In the genomic region with DNA sequence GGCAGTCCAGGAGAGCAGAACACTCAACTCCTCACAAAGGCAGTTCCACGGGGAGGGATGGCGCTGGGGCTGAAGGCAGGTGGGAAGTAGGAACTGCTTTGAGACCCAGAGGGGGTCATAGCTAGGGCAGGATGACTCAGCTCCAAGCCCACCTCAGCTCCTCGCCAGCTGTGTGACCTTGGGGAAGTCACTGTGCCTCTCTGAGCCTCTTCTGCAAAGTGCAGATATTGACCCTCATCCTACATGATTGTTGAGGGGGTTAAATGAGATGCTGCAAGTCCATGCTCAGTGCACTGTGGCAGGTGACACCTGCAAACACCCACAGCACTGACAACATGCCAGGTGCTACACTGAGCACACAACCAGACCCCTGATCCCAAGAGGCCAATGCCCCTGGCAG, we compare ENCODE assay signal across 1 cellular context.
TF ChIP-seq lines count a peak whose summit lies in the region.

No MANE protein-coding gene starts in this region.

TF ChIP-seq in K562, 482 proteins besides CTCF, POLR2A, EP300 and RAD21 (continued from another document):
- TF ChIP-seq, protein P1, sequence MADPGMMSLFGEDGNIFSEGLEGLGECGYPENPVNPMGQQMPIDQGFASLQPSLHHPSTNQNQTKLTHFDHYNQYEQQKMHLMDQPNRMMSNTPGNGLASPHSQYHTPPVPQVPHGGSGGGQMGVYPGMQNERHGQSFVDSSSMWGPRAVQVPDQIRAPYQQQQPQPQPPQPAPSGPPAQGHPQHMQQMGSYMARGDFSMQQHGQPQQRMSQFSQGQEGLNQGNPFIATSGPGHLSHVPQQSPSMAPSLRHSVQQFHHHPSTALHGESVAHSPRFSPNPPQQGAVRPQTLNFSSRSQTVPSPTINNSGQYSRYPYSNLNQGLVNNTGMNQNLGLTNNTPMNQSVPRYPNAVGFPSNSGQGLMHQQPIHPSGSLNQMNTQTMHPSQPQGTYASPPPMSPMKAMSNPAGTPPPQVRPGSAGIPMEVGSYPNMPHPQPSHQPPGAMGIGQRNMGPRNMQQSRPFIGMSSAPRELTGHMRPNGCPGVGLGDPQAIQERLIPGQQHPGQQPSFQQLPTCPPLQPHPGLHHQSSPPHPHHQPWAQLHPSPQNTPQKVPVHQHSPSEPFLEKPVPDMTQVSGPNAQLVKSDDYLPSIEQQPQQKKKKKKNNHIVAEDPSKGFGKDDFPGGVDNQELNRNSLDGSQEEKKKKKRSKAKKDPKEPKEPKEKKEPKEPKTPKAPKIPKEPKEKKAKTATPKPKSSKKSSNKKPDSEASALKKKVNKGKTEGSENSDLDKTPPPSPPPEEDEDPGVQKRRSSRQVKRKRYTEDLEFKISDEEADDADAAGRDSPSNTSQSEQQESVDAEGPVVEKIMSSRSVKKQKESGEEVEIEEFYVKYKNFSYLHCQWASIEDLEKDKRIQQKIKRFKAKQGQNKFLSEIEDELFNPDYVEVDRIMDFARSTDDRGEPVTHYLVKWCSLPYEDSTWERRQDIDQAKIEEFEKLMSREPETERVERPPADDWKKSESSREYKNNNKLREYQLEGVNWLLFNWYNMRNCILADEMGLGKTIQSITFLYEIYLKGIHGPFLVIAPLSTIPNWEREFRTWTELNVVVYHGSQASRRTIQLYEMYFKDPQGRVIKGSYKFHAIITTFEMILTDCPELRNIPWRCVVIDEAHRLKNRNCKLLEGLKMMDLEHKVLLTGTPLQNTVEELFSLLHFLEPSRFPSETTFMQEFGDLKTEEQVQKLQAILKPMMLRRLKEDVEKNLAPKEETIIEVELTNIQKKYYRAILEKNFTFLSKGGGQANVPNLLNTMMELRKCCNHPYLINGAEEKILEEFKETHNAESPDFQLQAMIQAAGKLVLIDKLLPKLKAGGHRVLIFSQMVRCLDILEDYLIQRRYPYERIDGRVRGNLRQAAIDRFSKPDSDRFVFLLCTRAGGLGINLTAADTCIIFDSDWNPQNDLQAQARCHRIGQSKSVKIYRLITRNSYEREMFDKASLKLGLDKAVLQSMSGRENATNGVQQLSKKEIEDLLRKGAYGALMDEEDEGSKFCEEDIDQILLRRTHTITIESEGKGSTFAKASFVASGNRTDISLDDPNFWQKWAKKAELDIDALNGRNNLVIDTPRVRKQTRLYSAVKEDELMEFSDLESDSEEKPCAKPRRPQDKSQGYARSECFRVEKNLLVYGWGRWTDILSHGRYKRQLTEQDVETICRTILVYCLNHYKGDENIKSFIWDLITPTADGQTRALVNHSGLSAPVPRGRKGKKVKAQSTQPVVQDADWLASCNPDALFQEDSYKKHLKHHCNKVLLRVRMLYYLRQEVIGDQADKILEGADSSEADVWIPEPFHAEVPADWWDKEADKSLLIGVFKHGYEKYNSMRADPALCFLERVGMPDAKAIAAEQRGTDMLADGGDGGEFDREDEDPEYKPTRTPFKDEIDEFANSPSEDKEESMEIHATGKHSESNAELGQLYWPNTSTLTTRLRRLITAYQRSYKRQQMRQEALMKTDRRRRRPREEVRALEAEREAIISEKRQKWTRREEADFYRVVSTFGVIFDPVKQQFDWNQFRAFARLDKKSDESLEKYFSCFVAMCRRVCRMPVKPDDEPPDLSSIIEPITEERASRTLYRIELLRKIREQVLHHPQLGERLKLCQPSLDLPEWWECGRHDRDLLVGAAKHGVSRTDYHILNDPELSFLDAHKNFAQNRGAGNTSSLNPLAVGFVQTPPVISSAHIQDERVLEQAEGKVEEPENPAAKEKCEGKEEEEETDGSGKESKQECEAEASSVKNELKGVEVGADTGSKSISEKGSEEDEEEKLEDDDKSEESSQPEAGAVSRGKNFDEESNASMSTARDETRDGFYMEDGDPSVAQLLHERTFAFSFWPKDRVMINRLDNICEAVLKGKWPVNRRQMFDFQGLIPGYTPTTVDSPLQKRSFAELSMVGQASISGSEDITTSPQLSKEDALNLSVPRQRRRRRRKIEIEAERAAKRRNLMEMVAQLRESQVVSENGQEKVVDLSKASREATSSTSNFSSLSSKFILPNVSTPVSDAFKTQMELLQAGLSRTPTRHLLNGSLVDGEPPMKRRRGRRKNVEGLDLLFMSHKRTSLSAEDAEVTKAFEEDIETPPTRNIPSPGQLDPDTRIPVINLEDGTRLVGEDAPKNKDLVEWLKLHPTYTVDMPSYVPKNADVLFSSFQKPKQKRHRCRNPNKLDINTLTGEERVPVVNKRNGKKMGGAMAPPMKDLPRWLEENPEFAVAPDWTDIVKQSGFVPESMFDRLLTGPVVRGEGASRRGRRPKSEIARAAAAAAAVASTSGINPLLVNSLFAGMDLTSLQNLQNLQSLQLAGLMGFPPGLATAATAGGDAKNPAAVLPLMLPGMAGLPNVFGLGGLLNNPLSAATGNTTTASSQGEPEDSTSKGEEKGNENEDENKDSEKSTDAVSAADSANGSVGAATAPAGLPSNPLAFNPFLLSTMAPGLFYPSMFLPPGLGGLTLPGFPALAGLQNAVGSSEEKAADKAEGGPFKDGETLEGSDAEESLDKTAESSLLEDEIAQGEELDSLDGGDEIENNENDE (IDR thresholded peaks at IDR 0.05; ENCODE audit: low read depth, low read length): no peak
- no peak for TF ChIP-seq FOXJ3 (CRISPR knock-in tag; IDR thresholded peaks at IDR 0.05)
